ENCODE assay signal across 1 cellular context in genomic region chrX:101040197-101040596, GRCh38.
TF ChIP-seq lines count a peak whose summit lies in the region.

No MANE protein-coding gene starts in this region.

TF ChIP-seq in IMR-90, 13 proteins besides CTCF, POLR2A, EP300 and RAD21 (continued from another document):
- TF ChIP-seq RCOR1 (IDR thresholded peaks at IDR 0.05; ENCODE audit: insufficient replicate concordance, low read length) (no peak), MAZ (IDR thresholded peaks at IDR 0.05; ENCODE audit: borderline replicate concordance, low read depth, low read length) (no peak), NFE2L2 (IDR thresholded peaks at IDR 0.05; ENCODE audit: low read depth, low read length) (no peak), USF2 (IDR thresholded peaks at IDR 0.05; ENCODE audit: low read depth, low read length) (no peak), SMC3 (IDR thresholded peaks at IDR 0.05; ENCODE audit: low read depth, low read length) (no peak), CHD1 (IDR thresholded peaks at IDR 0.05; ENCODE audit: low read depth, low read length) (no peak), FOS (IDR thresholded peaks at IDR 0.05; ENCODE audit: low read depth, low read length) (no peak), BHLHE40 (IDR thresholded peaks at IDR 0.05; ENCODE audit: low read depth, low read length) (no peak), RFX5 (IDR thresholded peaks at IDR 0.05; ENCODE audit: low read depth, low read length) (no peak), MAFK (IDR thresholded peaks at IDR 0.05; ENCODE audit: low read depth, low read length) (no peak), MXI1 (IDR thresholded peaks at IDR 0.05; ENCODE audit: borderline replicate concordance, low read depth, low read length) (no peak)
TF ChIP-seq in IMR-90: peak in this region for 0.
